Comparison of ENCODE assay signal across 28 cellular contexts in the genomic region with DNA sequence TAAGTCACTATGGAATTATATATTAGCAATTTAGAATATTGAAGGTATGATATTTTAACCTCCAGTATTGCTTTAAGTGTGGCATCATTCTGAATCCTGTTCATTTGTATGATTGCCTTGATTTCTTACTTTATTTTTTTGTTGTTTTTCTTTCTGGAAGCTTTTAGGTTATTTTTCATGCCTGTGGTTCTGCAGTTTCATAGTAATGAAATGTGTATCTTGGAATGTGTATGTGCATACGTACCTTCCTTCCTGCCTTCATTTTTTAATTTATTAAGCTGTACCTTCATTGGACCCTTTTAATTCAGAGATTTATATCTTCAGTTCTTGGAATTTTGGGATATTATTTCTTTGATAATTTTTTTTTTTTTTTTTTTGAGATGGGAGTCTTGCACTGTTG.
"Had no signal": no experiment of that assay in that cellular context is flagged by ENCODE, and none has a peak within 500 bp of the region (broad histone marks: within the 10 kb centered on the region; RNA-seq: fewer than 3 reads in every experiment).

No MANE protein-coding gene starts in this region.

- H3K9me3 ChIP-seq: neutrophil, ovary, prostate gland, stomach, thyroid gland, upper lobe of left lung had no signal

- DNase-seq: activated CD4-positive, alpha-beta T cell treated with anti-CD3 and anti-CD28 coated beads for 48 hours; activated CD4-positive, alpha-beta T cell treated with anti-CD3 and anti-CD28 coated beads, Interleukin-2, amount 50 U/mL, for 48 hours; activated CD8-positive, alpha-beta memory T cell treated with anti-CD3 and anti-CD28 coated beads for 24 hours; activated effector memory CD4-positive, alpha-beta T cell treated with Interleukin-2 at 50 U/mL for 16 hours; activated naive CD4-positive, alpha-beta T cell treated with Interleukin-2 at 50 U/mL for 16 hours; adrenal gland; central memory CD4-positive, alpha-beta T cell; dorsolateral prefrontal cortex; effector memory CD4-positive, alpha-beta T cell; naive B cell; nephron progenitor cell; ovary; retina; small intestine; stimulated activated CD4-positive, alpha-beta T cell treated with anti-CD3 and anti-CD28 coated beads, Interleukin-1b, Interleukin-23, amount 100 ng/mL, for 48 hours; stimulated activated naive B cell treated with anti-CD40 and anti-IgM and Interleukin-4, amounts not matched to agents 10 μg/mL and 1 μg/mL and 100 μg/mL, for 72 hours; stomach; SW 1271; T1000; thyroid gland; upper lobe of left lung; WERI-Rb-1 had no signal

- H3K27me3 ChIP-seq: adrenal gland, dorsolateral prefrontal cortex, neutrophil, ovary, stomach, thyroid gland, upper lobe of left lung had no signal

- H3K4me3 Mint-ChIP-seq: activated naive CD8-positive, alpha-beta T cell; mesothelial cell of epicardium; naive B cell; nephron progenitor cell; stimulated activated naive B cell treated with anti-CD40 and anti-IgM and Interleukin-4, amounts not matched to agents 10 μg/mL and 1 μg/mL and 100 μg/mL, for 72 hours; T-helper 1 cell treated with Interleukin-12 subunit alpha and Interleukin-12 subunit beta and Interleukin-4 antibody, amounts not matched to agents 30 μg/mL and 1 μg/mL, for 36 hours had no signal

- H3K27me3 Mint-ChIP-seq: activated naive CD8-positive, alpha-beta T cell; naive B cell; stimulated activated naive B cell treated with anti-CD40 and anti-IgM and Interleukin-4, amounts not matched to agents 10 μg/mL and 1 μg/mL and 100 μg/mL, for 72 hours had no signal

- H3K4me1 Mint-ChIP-seq: mesothelial cell of epicardium, nephron progenitor cell had no signal

- H3K27ac ChIP-seq: adrenal gland, coronary artery, neutrophil, ovary, prostate gland, stomach, thyroid gland, upper lobe of left lung, WERI-Rb-1 had no signal

- H3K27ac Mint-ChIP-seq: activated naive CD8-positive, alpha-beta T cell; mesothelial cell of epicardium; nephron progenitor cell; stimulated activated naive B cell treated with anti-CD40 and anti-IgM and Interleukin-4, amounts not matched to agents 10 μg/mL and 1 μg/mL and 100 μg/mL, for 72 hours; T-helper 1 cell treated with Interleukin-12 subunit alpha and Interleukin-12 subunit beta and Interleukin-4 antibody, amounts not matched to agents 30 μg/mL and 1 μg/mL, for 36 hours had no signal

- FAIRE-seq: small intestine had no signal

- H3K9me3 Mint-ChIP-seq: mesothelial cell of epicardium; naive B cell; nephron progenitor cell; stimulated activated naive B cell treated with anti-CD40 and anti-IgM and Interleukin-4, amounts not matched to agents 10 μg/mL and 1 μg/mL and 100 μg/mL, for 72 hours; T-helper 1 cell treated with Interleukin-12 subunit alpha and Interleukin-12 subunit beta and Interleukin-4 antibody, amounts not matched to agents 30 μg/mL and 1 μg/mL, for 36 hours had no signal

- H3K4me1 ChIP-seq: prostate gland had no signal

- H3K36me3 ChIP-seq: adrenal gland, ovary, prostate gland, thyroid gland, WERI-Rb-1 had no signal

- H3K4me3 ChIP-seq: adrenal gland, coronary artery, dorsolateral prefrontal cortex, ovary, prostate gland, stomach, thyroid gland, upper lobe of left lung had no signal
